Comparison of ENCODE assay signal across 27 cellular contexts in the genomic region with DNA sequence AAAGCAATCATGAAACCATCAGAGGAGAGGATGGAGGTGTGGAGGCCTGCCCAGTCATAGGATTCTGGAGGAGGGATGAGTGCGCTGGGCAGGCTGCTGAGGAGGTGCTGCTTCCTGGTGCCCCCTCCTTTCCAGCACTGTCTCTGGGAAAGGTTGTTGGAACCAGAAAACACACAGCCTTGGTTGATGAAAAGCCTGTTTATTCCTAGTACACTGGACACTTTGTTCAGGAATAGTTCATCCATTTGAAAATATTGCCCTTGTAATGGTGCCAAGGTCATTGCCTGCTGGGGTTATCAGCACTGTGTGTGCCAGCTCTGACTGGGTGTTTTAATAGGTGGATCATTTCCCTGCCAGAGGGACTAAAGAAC.
A peak's percentile ranks its signal among the peaks of the same experiment; 100 is the strongest.
DNase-seq lines count a peak whose midpoint lies in the region; ATAC-seq and TF ChIP-seq lines count a peak whose summit lies in the region.
"Had no signal": no experiment of that assay in that cellular context is flagged by ENCODE, and none has a peak within 500 bp of the region (broad histone marks: within the 10 kb centered on the region; RNA-seq: fewer than 3 reads in every experiment).

No MANE protein-coding gene starts in this region.

- peaks cover 18% of the 10 kb centered on the region for H3K27me3 Mint-ChIP-seq in type B pancreatic cell

- no peak overlapping the region for H3K4me3 Mint-ChIP-seq in type B pancreatic cell
- H3K4me3 Mint-ChIP-seq: activated CD4-positive, alpha-beta T cell treated with anti-CD3 and anti-CD28 coated beads, Interleukin-2, amount 10 ng/mL, durations not matched to agents 24 days and 14 days; activated naive CD8-positive, alpha-beta T cell treated with anti-CD3 and anti-CD28 coated beads, Interleukin-2, amount 10 ng/mL, durations not matched to agents 7 days and 5 days; activated T-cell treated with anti-CD3 and anti-CD28 coated beads, Interleukin-2, amount 50 U/mL, for 4 hours; neural crest cell had no signal

- CTCF ChIA-PET in AG04450 (lab: Charles Lee) = no interaction called here

- POLR2A ChIA-PET in AG04450 (lab: Yijun Ruan, JAX) = no interaction called here

- H3K27ac ChIP-seq in AG04450 (ENCODE audit: low read depth, low read length) = peak overlapping the region; percentile 21
- H3K27ac ChIP-seq: BLaER1, epithelial cell of prostate, ovary, SJSA1, tibial nerve had no signal

- ATAC-seq in left cardiac atrium (peak; percentile 17 to 42), GM21381 (IDR thresholded peaks at IDR 0.05; ENCODE audit: unreplicated experiment) (no peak)
- ATAC-seq: activated T-cell treated with anti-CD3 and anti-CD28 coated beads, Interleukin-2, amount 50 U/mL, for 4 hours had no signal

- no peak overlapping the region for H3K27ac Mint-ChIP-seq in type B pancreatic cell
- H3K27ac Mint-ChIP-seq: activated CD4-positive, alpha-beta T cell treated with anti-CD3 and anti-CD28 coated beads, Interleukin-2, amount 10 ng/mL, durations not matched to agents 24 days and 14 days; activated naive CD8-positive, alpha-beta T cell treated with anti-CD3 and anti-CD28 coated beads, Interleukin-2, amount 10 ng/mL, durations not matched to agents 7 days and 5 days had no signal

- intact Hi-C loops in left cardiac atrium (cut with DNase I) = no loop called here

- peaks cover 7% of the 10 kb centered on the region for H3K4me1 Mint-ChIP-seq in type B pancreatic cell (ENCODE audit: unreplicated experiment)

- no peak overlapping the region for H3K4me3 ChIP-seq in AG04450 (ENCODE audit: low read depth, low read length)
- H3K4me3 ChIP-seq: BLaER1, ovary, SJSA1, spleen, tibial nerve had no signal

- no peaks in the 10 kb centered on the region for H3K27me3 ChIP-seq in AG04450 (ENCODE audit: control insufficient read depth, insufficient read depth, low read length)
- H3K27me3 ChIP-seq: BLaER1, ovary, SJSA1, spleen, tibial nerve had no signal

- H3K9me3 Mint-ChIP-seq in type B pancreatic cell = peaks cover 5% of the 10 kb centered on the region
- H3K9me3 Mint-ChIP-seq: activated CD4-positive, alpha-beta T cell treated with anti-CD3 and anti-CD28 coated beads, Interleukin-2, amount 10 ng/mL, durations not matched to agents 24 days and 14 days; activated naive CD8-positive, alpha-beta T cell treated with anti-CD3 and anti-CD28 coated beads, Interleukin-2, amount 10 ng/mL, durations not matched to agents 7 days and 5 days; activated T-cell treated with anti-CD3 and anti-CD28 coated beads, Interleukin-2, amount 50 U/mL, for 4 hours had no signal

- TF ChIP-seq CTCF in AG04450 (IDR thresholded peaks at IDR 0.05; ENCODE audit: low read depth, low read length) (no peak), type B pancreatic cell (conservative IDR thresholded peaks at IDR 0.05) (no peak)

- in situ Hi-C loops in SK-MEL-5 (cut with HindIII; ENCODE audit: low pct_unique_long_range_greater_than_20kb, low sequenced_read_pairs) (no loop called here), ACHN (cut with HindIII; ENCODE audit: low pct_ligation_motif_present, low pct_unique_long_range_greater_than_20kb, low sequenced_read_pairs) (no loop called here)

- DNase-seq in AG04450 (ENCODE audit: low read depth, low spot score) (no peak), SK-MEL-5 (ENCODE audit: low read depth, low spot score) (peak; percentile 86), left cardiac atrium (no peak), medulla oblongata (ENCODE audit: extremely low spot score) (peak; percentile 73), ACHN (no peak), type B pancreatic cell (ENCODE audit: extremely low spot score, unreplicated experiment) (no peak), DMS 273 (lab: John Stamatoyannopoulos, UW; ENCODE audit: unreplicated experiment) (no peak)
- DNase-seq: activated CD4-positive, alpha-beta T cell treated with anti-CD3 and anti-CD28 coated beads, Interleukin-2, amount 10 ng/mL, durations not matched to agents 24 days and 14 days; activated gamma-delta T cell; activated naive CD8-positive, alpha-beta T cell treated with anti-CD3 and anti-CD28 coated beads, Interleukin-2, amount 10 ng/mL, durations not matched to agents 7 days and 5 days; activated T-cell treated with anti-CD3 and anti-CD28 coated beads, Interleukin-2, amount 50 U/mL, for 4 hours; aorta; effector CD4-positive, alpha-beta T cell; glutamatergic neuron; kidney; NCI-H2029; NCI-H748 treated with DMSO at 0.1 percent for 48 hours; ovary; spleen; stimulated activated CD4-positive, alpha-beta T cell treated with anti-CD3 and anti-CD28 coated beads, Interleukin-4, amount 100 ng/mL, for 1 hour; T1000 had no signal

- H3K36me3 Mint-ChIP-seq in type B pancreatic cell = peaks cover 4% of the 10 kb centered on the region
- H3K36me3 Mint-ChIP-seq: activated naive CD8-positive, alpha-beta T cell treated with anti-CD3 and anti-CD28 coated beads, Interleukin-2, amount 10 ng/mL, durations not matched to agents 7 days and 5 days had no signal

- no peaks in the 10 kb centered on the region for H3K9me3 ChIP-seq in AG04450 (ENCODE audit: control insufficient read depth, insufficient read depth, low read length)
- H3K9me3 ChIP-seq: BLaER1, ovary, SJSA1, spleen, tibial nerve had no signal

Comparison
In these comparisons a context has a peak if more than half of its experiments do, and no peak if none do; other contexts are left out.
1. DNase-seq: peak in SK-MEL-5 (single experiment) and medulla oblongata (single experiment); none in AG04450 (single experiment), left cardiac atrium (single experiment), ACHN (single experiment), type B pancreatic cell (single experiment) and DMS 273 (single experiment).